In genomic region chr14:99566390-99567354, GRCh38 we compare ENCODE assay signal across 1 cellular context.
TF ChIP-seq lines count a peak whose summit lies in the region.

No MANE protein-coding gene starts in this region.

TF ChIP-seq in HepG2, 621 proteins besides CTCF, POLR2A, EP300 and RAD21 (continued from another document and continues in another):
- peak; percentile 44; the same call in 1 of the 2 replicates for TF ChIP-seq ZNF574 (CRISPR knock-in tag; IDR thresholded peaks at IDR 0.05)
- TF ChIP-seq POLR2G (IDR thresholded peaks at IDR 0.05; ENCODE audit: low read depth, low read length), result peak; percentile 57
- TF ChIP-seq, protein P1, sequence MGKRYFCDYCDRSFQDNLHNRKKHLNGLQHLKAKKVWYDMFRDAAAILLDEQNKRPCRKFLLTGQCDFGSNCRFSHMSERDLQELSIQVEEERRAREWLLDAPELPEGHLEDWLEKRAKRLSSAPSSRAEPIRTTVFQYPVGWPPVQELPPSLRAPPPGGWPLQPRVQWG (CRISPR knock-in tag; IDR thresholded peaks at IDR 0.05; ENCODE audit: borderline replicate concordance, low read depth), result no peak
- TF ChIP-seq ZNF232 (CRISPR knock-in tag; IDR thresholded peaks at IDR 0.05; ENCODE audit: borderline replicate concordance), result 0 out of 2 replicates have a peak, but pooled peaks have one; percentile 45
- peak; percentile 99 for TF ChIP-seq HNF4A (CRISPR knock-in tag; IDR thresholded peaks at IDR 0.05)
- no peak; the same call in 1 of the 2 replicates for TF ChIP-seq SAFB2 (CRISPR knock-in tag; IDR thresholded peaks at IDR 0.05; ENCODE audit: borderline replicate concordance, low read depth)
- peak; percentile 65; the same call in 1 of the 2 replicates for TF ChIP-seq HMG20B (CRISPR knock-in tag; conservative IDR thresholded peaks at IDR 0.05)
- TF ChIP-seq, protein P2, sequence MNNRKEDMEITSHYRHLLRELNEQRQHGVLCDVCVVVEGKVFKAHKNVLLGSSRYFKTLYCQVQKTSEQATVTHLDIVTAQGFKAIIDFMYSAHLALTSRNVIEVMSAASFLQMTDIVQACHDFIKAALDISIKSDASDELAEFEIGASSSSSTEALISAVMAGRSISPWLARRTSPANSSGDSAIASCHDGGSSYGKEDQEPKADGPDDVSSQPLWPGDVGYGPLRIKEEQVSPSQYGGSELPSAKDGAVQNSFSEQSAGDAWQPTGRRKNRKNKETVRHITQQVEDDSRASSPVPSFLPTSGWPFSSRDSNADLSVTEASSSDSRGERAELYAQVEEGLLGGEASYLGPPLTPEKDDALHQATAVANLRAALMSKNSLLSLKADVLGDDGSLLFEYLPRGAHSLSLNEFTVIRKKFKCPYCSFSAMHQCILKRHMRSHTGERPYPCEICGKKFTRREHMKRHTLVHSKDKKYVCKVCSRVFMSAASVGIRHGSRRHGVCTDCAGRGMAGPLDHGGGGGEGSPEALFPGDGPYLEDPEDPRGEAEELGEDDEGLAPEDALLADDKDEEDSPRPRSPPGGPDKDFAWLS (CRISPR knock-in tag; IDR thresholded peaks at IDR 0.05; ENCODE audit: borderline replicate concordance), result no peak
- no peak for TF ChIP-seq RBFOX2 (IDR thresholded peaks at IDR 0.05; ENCODE audit: low read depth, low read length)
- peak; percentile 74; the same call in 1 of the 2 replicates for TF ChIP-seq MXD4 (CRISPR knock-in tag; IDR thresholded peaks at IDR 0.05)
- peak; percentile 83 for TF ChIP-seq MED1 (CRISPR knock-in tag; IDR thresholded peaks at IDR 0.05)
- TF ChIP-seq, protein P3, sequence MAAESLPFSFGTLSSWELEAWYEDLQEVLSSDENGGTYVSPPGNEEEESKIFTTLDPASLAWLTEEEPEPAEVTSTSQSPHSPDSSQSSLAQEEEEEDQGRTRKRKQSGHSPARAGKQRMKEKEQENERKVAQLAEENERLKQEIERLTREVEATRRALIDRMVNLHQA (CRISPR knock-in tag; IDR thresholded peaks at IDR 0.05), result no peak
- TF ChIP-seq ZNF274 (CRISPR knock-in tag; IDR thresholded peaks at IDR 0.05), result no peak
- TF ChIP-seq ZNF484 (CRISPR knock-in tag; IDR thresholded peaks at IDR 0.05; ENCODE audit: borderline replicate concordance, low read depth), result no peak
- no peak for TF ChIP-seq TBP (CRISPR knock-in tag; IDR thresholded peaks at IDR 0.05)
- TF ChIP-seq, protein P4, sequence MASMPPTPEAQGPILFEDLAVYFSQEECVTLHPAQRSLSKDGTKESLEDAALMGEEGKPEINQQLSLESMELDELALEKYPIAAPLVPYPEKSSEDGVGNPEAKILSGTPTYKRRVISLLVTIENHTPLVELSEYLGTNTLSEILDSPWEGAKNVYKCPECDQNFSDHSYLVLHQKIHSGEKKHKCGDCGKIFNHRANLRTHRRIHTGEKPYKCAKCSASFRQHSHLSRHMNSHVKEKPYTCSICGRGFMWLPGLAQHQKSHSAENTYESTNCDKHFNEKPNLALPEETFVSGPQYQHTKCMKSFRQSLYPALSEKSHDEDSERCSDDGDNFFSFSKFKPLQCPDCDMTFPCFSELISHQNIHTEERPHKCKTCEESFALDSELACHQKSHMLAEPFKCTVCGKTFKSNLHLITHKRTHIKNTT (CRISPR knock-in tag; IDR thresholded peaks at IDR 0.05), result no peak
- TF ChIP-seq, protein P5, sequence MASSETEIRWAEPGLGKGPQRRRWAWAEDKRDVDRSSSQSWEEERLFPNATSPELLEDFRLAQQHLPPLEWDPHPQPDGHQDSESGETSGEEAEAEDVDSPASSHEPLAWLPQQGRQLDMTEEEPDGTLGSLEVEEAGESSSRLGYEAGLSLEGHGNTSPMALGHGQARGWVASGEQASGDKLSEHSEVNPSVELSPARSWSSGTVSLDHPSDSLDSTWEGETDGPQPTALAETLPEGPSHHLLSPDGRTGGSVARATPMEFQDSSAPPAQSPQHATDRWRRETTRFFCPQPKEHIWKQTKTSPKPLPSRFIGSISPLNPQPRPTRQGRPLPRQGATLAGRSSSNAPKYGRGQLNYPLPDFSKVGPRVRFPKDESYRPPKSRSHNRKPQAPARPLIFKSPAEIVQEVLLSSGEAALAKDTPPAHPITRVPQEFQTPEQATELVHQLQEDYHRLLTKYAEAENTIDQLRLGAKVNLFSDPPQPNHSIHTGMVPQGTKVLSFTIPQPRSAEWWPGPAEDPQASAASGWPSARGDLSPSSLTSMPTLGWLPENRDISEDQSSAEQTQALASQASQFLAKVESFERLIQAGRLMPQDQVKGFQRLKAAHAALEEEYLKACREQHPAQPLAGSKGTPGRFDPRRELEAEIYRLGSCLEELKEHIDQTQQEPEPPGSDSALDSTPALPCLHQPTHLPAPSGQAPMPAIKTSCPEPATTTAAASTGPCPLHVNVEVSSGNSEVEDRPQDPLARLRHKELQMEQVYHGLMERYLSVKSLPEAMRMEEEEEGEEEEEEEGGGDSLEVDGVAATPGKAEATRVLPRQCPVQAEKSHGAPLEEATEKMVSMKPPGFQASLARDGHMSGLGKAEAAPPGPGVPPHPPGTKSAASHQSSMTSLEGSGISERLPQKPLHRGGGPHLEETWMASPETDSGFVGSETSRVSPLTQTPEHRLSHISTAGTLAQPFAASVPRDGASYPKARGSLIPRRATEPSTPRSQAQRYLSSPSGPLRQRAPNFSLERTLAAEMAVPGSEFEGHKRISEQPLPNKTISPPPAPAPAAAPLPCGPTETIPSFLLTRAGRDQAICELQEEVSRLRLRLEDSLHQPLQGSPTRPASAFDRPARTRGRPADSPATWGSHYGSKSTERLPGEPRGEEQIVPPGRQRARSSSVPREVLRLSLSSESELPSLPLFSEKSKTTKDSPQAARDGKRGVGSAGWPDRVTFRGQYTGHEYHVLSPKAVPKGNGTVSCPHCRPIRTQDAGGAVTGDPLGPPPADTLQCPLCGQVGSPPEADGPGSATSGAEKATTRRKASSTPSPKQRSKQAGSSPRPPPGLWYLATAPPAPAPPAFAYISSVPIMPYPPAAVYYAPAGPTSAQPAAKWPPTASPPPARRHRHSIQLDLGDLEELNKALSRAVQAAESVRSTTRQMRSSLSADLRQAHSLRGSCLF (CRISPR knock-in tag; IDR thresholded peaks at IDR 0.05; ENCODE audit: borderline replicate concordance), result no peak
- no peak for TF ChIP-seq ZNF17 (CRISPR knock-in tag; IDR thresholded peaks at IDR 0.05)
- no peak for TF ChIP-seq ZBTB42 (CRISPR knock-in tag; IDR thresholded peaks at IDR 0.05)
- no peak for TF ChIP-seq BATF2 (CRISPR knock-in tag; IDR thresholded peaks at IDR 0.05)
- TF ChIP-seq NR2F6 (IDR thresholded peaks at IDR 0.05), result peak; percentile 88
- peak; percentile 95 for TF ChIP-seq NR2F6 (CRISPR knock-in tag; IDR thresholded peaks at IDR 0.05)
- peak; percentile 73; the same call in 1 of the 2 replicates for TF ChIP-seq ARID4A (CRISPR knock-in tag; IDR thresholded peaks at IDR 0.05; ENCODE audit: borderline replicate concordance)
- no peak for TF ChIP-seq ZNF773 (CRISPR knock-in tag; IDR thresholded peaks at IDR 0.05; ENCODE audit: borderline replicate concordance)
- peak; percentile 74; the same call in 1 of the 2 replicates for TF ChIP-seq ZNF678 (CRISPR knock-in tag; IDR thresholded peaks at IDR 0.05)
- peak; percentile 51; the same call in 1 of the 2 replicates for TF ChIP-seq SP4 (CRISPR knock-in tag; IDR thresholded peaks at IDR 0.05)
- no peak for TF ChIP-seq ZFP37 (CRISPR knock-in tag; IDR thresholded peaks at IDR 0.05; ENCODE audit: borderline replicate concordance)
- TF ChIP-seq NFKBIZ (CRISPR knock-in tag; IDR thresholded peaks at IDR 0.05), result no peak
- no peak for TF ChIP-seq ZNF383 (CRISPR knock-in tag; IDR thresholded peaks at IDR 0.05; ENCODE audit: borderline replicate concordance)
- TF ChIP-seq, protein P6, sequence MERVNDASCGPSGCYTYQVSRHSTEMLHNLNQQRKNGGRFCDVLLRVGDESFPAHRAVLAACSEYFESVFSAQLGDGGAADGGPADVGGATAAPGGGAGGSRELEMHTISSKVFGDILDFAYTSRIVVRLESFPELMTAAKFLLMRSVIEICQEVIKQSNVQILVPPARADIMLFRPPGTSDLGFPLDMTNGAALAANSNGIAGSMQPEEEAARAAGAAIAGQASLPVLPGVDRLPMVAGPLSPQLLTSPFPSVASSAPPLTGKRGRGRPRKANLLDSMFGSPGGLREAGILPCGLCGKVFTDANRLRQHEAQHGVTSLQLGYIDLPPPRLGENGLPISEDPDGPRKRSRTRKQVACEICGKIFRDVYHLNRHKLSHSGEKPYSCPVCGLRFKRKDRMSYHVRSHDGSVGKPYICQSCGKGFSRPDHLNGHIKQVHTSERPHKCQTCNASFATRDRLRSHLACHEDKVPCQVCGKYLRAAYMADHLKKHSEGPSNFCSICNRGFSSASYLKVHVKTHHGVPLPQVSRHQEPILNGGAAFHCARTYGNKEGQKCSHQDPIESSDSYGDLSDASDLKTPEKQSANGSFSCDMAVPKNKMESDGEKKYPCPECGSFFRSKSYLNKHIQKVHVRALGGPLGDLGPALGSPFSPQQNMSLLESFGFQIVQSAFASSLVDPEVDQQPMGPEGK (CRISPR knock-in tag; IDR thresholded peaks at IDR 0.05), result peak; percentile 99
- no peak for TF ChIP-seq JUN (CRISPR knock-in tag; IDR thresholded peaks at IDR 0.05)
- TF ChIP-seq GMEB2 (CRISPR knock-in tag; IDR thresholded peaks at IDR 0.05; ENCODE audit: low read depth), result no peak
- no peak for TF ChIP-seq ARID3A (IDR thresholded peaks at IDR 0.05; ENCODE audit: low read depth, low read length)
- TF ChIP-seq TCF7 (IDR thresholded peaks at IDR 0.05; ENCODE audit: low read depth), result no peak
- no peak for TF ChIP-seq TAF1 (CRISPR knock-in tag; IDR thresholded peaks at IDR 0.05)
- 0 out of 2 replicates have a peak, but pooled peaks have one; percentile 52 for TF ChIP-seq ZNF782 (CRISPR knock-in tag; IDR thresholded peaks at IDR 0.05; ENCODE audit: borderline replicate concordance)
- peak; percentile 39 for TF ChIP-seq PRPF4 (IDR thresholded peaks at IDR 0.05; ENCODE audit: low read depth, low read length, poor library complexity, severe bottlenecking)
